In genomic region chr7:96979551-96980276, GRCh38 we compare ENCODE assay signal across 6 cellular contexts. TPM values are rescaled to one million over a fixed set of nuclear protein-coding genes. Genes with fewer than 3 reads are reported as not detected.
"Had no signal": no experiment of that assay in that cellular context is flagged by ENCODE, and none has a peak within 500 bp of the region (broad histone marks: within the 10 kb centered on the region; RNA-seq: fewer than 3 reads in every experiment).

No MANE protein-coding gene starts in this region.

- H3K4me3 Mint-ChIP-seq: GM23338, H9 had no signal

- H3K4me3 ChIP-seq: GM23338 had no signal

- DNase-seq: H9, HCEC 1CT, IMR-90 had no signal

- H3K27ac Mint-ChIP-seq: GM23338, H9 had no signal

- H3K4me1 Mint-ChIP-seq: GM23338 had no signal

- H3K9me3 Mint-ChIP-seq: GM23338, H9 had no signal

RNA-seq across cellular contexts. Expression of gene DLX6, which starts 25.6 kb away (rescaled TPM):
- total RNA-seq: GM23338, H1, HT-29, IMR-90 had no signal
- polyA plus RNA-seq: GM23338, H1, IMR-90 had no signal

RNA-seq across cellular contexts. Expression of gene DLX5, which starts 44.9 kb away (rescaled TPM):
- total RNA-seq: GM23338, H1, HT-29, IMR-90 had no signal
- polyA plus RNA-seq: GM23338, H1, IMR-90 had no signal
